ENCODE assay signal across 18 cellular contexts in the genomic region with DNA sequence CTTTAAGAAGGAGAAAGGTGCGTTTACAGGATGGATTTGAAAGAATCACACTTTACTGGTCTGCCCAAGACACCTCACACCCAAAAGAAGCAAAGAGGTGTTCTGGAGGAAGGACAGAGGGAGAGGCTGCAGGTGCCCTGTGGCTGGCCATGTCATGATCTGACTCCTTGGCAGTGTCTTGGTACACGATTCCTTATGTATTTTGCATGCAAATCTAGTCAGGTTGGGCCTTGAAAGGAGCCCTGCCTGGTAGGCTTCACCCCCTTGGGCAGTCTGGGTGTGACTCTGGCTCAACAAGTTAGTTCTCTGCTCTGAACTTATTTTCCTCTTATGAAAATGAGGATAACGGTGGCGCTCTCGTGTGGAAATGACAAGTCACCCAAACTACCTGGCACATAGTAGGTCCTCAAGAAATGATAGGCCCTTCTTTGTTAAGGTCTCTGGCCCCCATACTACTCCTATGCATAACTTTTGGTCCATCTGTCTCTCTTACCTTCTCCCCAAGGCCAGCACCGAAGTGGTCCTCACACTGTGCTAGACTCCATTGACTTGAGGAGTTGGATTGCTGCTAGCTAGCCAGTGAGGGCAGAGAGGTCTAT.
DNase-seq lines count a peak whose midpoint lies in the region; ATAC-seq, FAIRE-seq and TF ChIP-seq lines count a peak whose summit lies in the region.
"Had no signal": no experiment of that assay in that cellular context is flagged by ENCODE, and none has a peak within 500 bp of the region (broad histone marks: within the 10 kb centered on the region; RNA-seq: fewer than 3 reads in every experiment).

No MANE protein-coding gene starts in this region.

- H3K4me3 Mint-ChIP-seq in astrocyte (ENCODE audit: unreplicated experiment), result no peak overlapping the region
- H3K4me3 Mint-ChIP-seq in progenitor cell of endocrine pancreas (ENCODE audit: low read depth), result peak overlapping the region; percentile 75
- no peak overlapping the region for H3K4me3 Mint-ChIP-seq in HFFc6
- H3K4me3 Mint-ChIP-seq: activated naive CD8-positive, alpha-beta T cell; naive B cell had no signal

- TF ChIP-seq CTCF in BJ (IDR thresholded peaks at IDR 0.05; ENCODE audit: insufficient read depth, low read depth, low read length) (no peak), astrocyte (IDR thresholded peaks at IDR 0.05; ENCODE audit: insufficient read depth, low read depth, low read length) (no peak), fibroblast of villous mesenchyme (IDR thresholded peaks at IDR 0.05; ENCODE audit: insufficient read depth, low read depth, low read length) (no peak), progenitor cell of endocrine pancreas (IDR thresholded peaks at IDR 0.05; ENCODE audit: unreplicated experiment) (no peak), HFFc6 (IDR thresholded peaks at IDR 0.05) (no peak)

- H3K27me3 Mint-ChIP-seq in astrocyte (ENCODE audit: low read depth, unreplicated experiment), result peaks cover 13% of the 10 kb centered on the region
- peaks cover 11% of the 10 kb centered on the region for H3K27me3 Mint-ChIP-seq in progenitor cell of endocrine pancreas
- no peaks in the 10 kb centered on the region for H3K27me3 Mint-ChIP-seq in HFFc6 (ENCODE audit: insufficient read depth)
- H3K27me3 Mint-ChIP-seq: activated naive CD8-positive, alpha-beta T cell; naive B cell had no signal

- H3K27ac ChIP-seq in astrocyte (ENCODE audit: low read depth, low read length), result no peak overlapping the region
- H3K27ac ChIP-seq: HL-60 had no signal

- H4K20me1 ChIP-seq in astrocyte (ENCODE audit: insufficient read depth, low read length), result no peaks in the 10 kb centered on the region

- peaks cover 2% of the 10 kb centered on the region for H3K9me3 Mint-ChIP-seq in astrocyte (ENCODE audit: unreplicated experiment)
- no peaks in the 10 kb centered on the region for H3K9me3 Mint-ChIP-seq in progenitor cell of endocrine pancreas (ENCODE audit: low read depth)
- H3K9me3 Mint-ChIP-seq in HFFc6, result no peaks in the 10 kb centered on the region
- H3K9me3 Mint-ChIP-seq: naive B cell had no signal

- H3K27me3 ChIP-seq in BJ (ENCODE audit: control insufficient read depth, insufficient read depth, low read length) (no peaks in the 10 kb centered on the region), astrocyte (ENCODE audit: insufficient read depth, low read length) (peaks cover 4% of the 10 kb centered on the region)
- H3K27me3 ChIP-seq: gastroesophageal sphincter had no signal

- no peak for ATAC-seq in HG03457 (IDR thresholded peaks at IDR 0.05; ENCODE audit: unreplicated experiment)

- CTCF ChIA-PET in BJ (lab: Yijun Ruan, JAX), result interaction anchor here (0.6 kb wide), 1 partner anchor 64 kb away, joined by 5 read pairs; no protein-coding TSS in a partner anchor

- peak overlapping the region; percentile 59 for H3K9ac ChIP-seq in astrocyte (ENCODE audit: low read length)

- H3K4me3 ChIP-seq in BJ (ENCODE audit: low read depth, low read length) (peak overlapping the region; percentile 27), astrocyte (ENCODE audit: insufficient read depth, low read depth, low read length) (peak overlapping the region; percentile 46), fibroblast of villous mesenchyme (ENCODE audit: low read depth, low read length) (peak overlapping the region; percentile 37)

- H3K4me1 Mint-ChIP-seq in astrocyte (ENCODE audit: low read depth, unreplicated experiment) (no peaks in the 10 kb centered on the region), progenitor cell of endocrine pancreas (ENCODE audit: low read depth) (no peaks in the 10 kb centered on the region), HFFc6 (ENCODE audit: low read depth) (no peaks in the 10 kb centered on the region)

- H3K79me2 ChIP-seq in astrocyte (ENCODE audit: insufficient read depth, low read length), result no peaks in the 10 kb centered on the region

- no peak for FAIRE-seq in astrocyte (lab: Jason Lieb, UNC)
- FAIRE-seq: kidney had no signal

- no peaks in the 10 kb centered on the region for H3K4me1 ChIP-seq in astrocyte (ENCODE audit: insufficient read depth, low read length)

- H2AFZ ChIP-seq in astrocyte (ENCODE audit: low read depth, low read length), result peak overlapping the region; percentile 79

- H3K4me2 ChIP-seq in astrocyte (ENCODE audit: low read length), result peak overlapping the region; percentile 86

- H3K27ac Mint-ChIP-seq in astrocyte (ENCODE audit: unreplicated experiment) (no peak overlapping the region), progenitor cell of endocrine pancreas (no peak overlapping the region), HFFc6 (no peak overlapping the region)
- H3K27ac Mint-ChIP-seq: activated naive CD8-positive, alpha-beta T cell had no signal

- POLR2A ChIA-PET in BJ (lab: Charles Lee), result no interaction called here

- no peaks in the 10 kb centered on the region for H3K36me3 ChIP-seq in BJ (ENCODE audit: control insufficient read depth, insufficient read depth, low read length)
- H3K36me3 ChIP-seq in astrocyte (ENCODE audit: insufficient read depth, low read length), result no peaks in the 10 kb centered on the region
- H3K36me3 ChIP-seq: gastroesophageal sphincter had no signal

- H3K36me3 Mint-ChIP-seq in astrocyte (ENCODE audit: low read depth, unreplicated experiment) (no peaks in the 10 kb centered on the region), progenitor cell of endocrine pancreas (ENCODE audit: insufficient read depth) (no peaks in the 10 kb centered on the region), HFFc6 (ENCODE audit: low read depth) (no peaks in the 10 kb centered on the region)

- no peaks in the 10 kb centered on the region for H3K9me3 ChIP-seq in astrocyte (ENCODE audit: insufficient read depth, low read depth, low read length)
- H3K9me3 ChIP-seq: gastroesophageal sphincter had no signal

- DNase-seq in BJ (ENCODE audit: low read depth) (no peak), astrocyte (ENCODE audit: low read depth) (no peak), fibroblast of villous mesenchyme (ENCODE audit: low read depth) (no peak), progenitor cell of endocrine pancreas (ENCODE audit: low spot score, unreplicated experiment) (no peak), HFFc6 (no peak), kidney glomerular epithelial cell (lab: John Stamatoyannopoulos, UW) (no peak)
- DNase-seq in central memory CD4-positive, alpha-beta T cell, result no peak
- DNase-seq: activated CD4-positive, alpha-beta T cell treated with anti-CD3 and anti-CD28 coated beads for 1 hour; activated CD8-positive, alpha-beta memory T cell treated with anti-CD3 and anti-CD28 coated beads, Interleukin-2, amount 50 U/mL, for 48 hours; naive B cell; NCI-H187; NCI-H748 treated with DMSO at 0.1 percent for 48 hours; RPMI8226 had no signal
